In genomic region chr12:109987615-109988014, GRCh38 we compare ENCODE assay signal across 23 cellular contexts. TPM values are rescaled to one million over a fixed set of nuclear protein-coding genes. Genes with fewer than 3 reads are reported as not detected.
A peak's percentile ranks its signal among the peaks of the same experiment; 100 is the strongest.
DNase-seq lines count a peak whose midpoint lies in the region; ATAC-seq and TF ChIP-seq lines count a peak whose summit lies in the region.
"Had no signal": no experiment of that assay in that cellular context is flagged by ENCODE, and none has a peak within 500 bp of the region (broad histone marks: within the 10 kb centered on the region; RNA-seq: fewer than 3 reads in every experiment).

No MANE protein-coding gene starts in this region.

- intact Hi-C loops in Right ventricle myocardium inferior (cut with DNase I) = no loop called here
- intact Hi-C loops in activated T-helper 2 cell treated with anti-CD3 and anti-CD28 coated beads, Interferon-gamma antibody, Interleukin-2, Interleukin-4, amounts not matched to agents 10 μg/mL and 5 μg/mL and 100 μg/mL, durations not matched to agents 14 hours and 24 hours and 36 hours (cut with micrococcal nuclease) = loop anchor here (1.0 kb wide), 2 partner anchors 9 to 68 kb away; partner anchors contain the start of gene GIT2

- no peak overlapping the region for H3K4me3 ChIP-seq in right atrium auricular region
- H3K4me3 ChIP-seq: adrenal gland, breast epithelium, colonic mucosa, HAP-1, Peyer's patch, tibial nerve had no signal

- peaks cover 5% of the 10 kb centered on the region for H3K27me3 Mint-ChIP-seq in HFFc6 (ENCODE audit: insufficient read depth)
- no peaks in the 10 kb centered on the region for H3K27me3 Mint-ChIP-seq in activated T-helper 2 cell treated with anti-CD3 and anti-CD28 coated beads, Interferon-gamma antibody, Interleukin-2, Interleukin-4, amounts not matched to agents 10 μg/mL and 5 μg/mL and 100 μg/mL, durations not matched to agents 14 hours and 24 hours and 36 hours (ENCODE audit: low read depth)
- H3K27me3 Mint-ChIP-seq: CD8-positive, alpha-beta memory T cell; stimulated activated memory B cell treated with anti-CD40 and anti-IgM and Interleukin-4, amounts not matched to agents 10 μg/mL and 1 μg/mL and 100 μg/mL, for 72 hours had no signal

- no peaks in the 10 kb centered on the region for H3K9me3 ChIP-seq in right atrium auricular region
- H3K9me3 ChIP-seq: adrenal gland, breast epithelium, colonic mucosa, HAP-1, Peyer's patch, tibial nerve had no signal

- peaks cover 36% of the 10 kb centered on the region for H3K4me1 Mint-ChIP-seq in HFFc6 (ENCODE audit: low read depth)
- H3K4me1 Mint-ChIP-seq in activated T-helper 2 cell treated with anti-CD3 and anti-CD28 coated beads, Interferon-gamma antibody, Interleukin-2, Interleukin-4, amounts not matched to agents 10 μg/mL and 5 μg/mL and 100 μg/mL, durations not matched to agents 14 hours and 24 hours and 36 hours (ENCODE audit: low read depth) = peaks cover 38% of the 10 kb centered on the region
- H3K4me1 Mint-ChIP-seq: endodermal cell had no signal

- no peak for TF ChIP-seq CTCF in right atrium auricular region (IDR thresholded peaks at IDR 0.05)
- no peak for TF ChIP-seq CTCF in HFFc6 (IDR thresholded peaks at IDR 0.05)

- peaks cover 0 to 10% of the 10 kb centered on the region in 2 donors for H3K4me1 ChIP-seq in right atrium auricular region
- H3K4me1 ChIP-seq: breast epithelium, colonic mucosa had no signal

- peaks cover 21% of the 10 kb centered on the region for H3K36me3 Mint-ChIP-seq in HFFc6 (ENCODE audit: low read depth)
- peaks cover 73% of the 10 kb centered on the region for H3K36me3 Mint-ChIP-seq in activated T-helper 2 cell treated with anti-CD3 and anti-CD28 coated beads, Interferon-gamma antibody, Interleukin-2, Interleukin-4, amounts not matched to agents 10 μg/mL and 5 μg/mL and 100 μg/mL, durations not matched to agents 14 hours and 24 hours and 36 hours (ENCODE audit: low read depth)

- peak; percentile 28 for DNase-seq in right atrium auricular region (ENCODE audit: low spot score)
- no peak for DNase-seq in Right ventricle myocardium inferior (ENCODE audit: missing footprints)
- DNase-seq in HFFc6 = peak; percentile 94
- DNase-seq in activated T-helper 2 cell treated with anti-CD3 and anti-CD28 coated beads, Interferon-gamma antibody, Interleukin-2, Interleukin-4, amounts not matched to agents 10 μg/mL and 5 μg/mL and 100 μg/mL, durations not matched to agents 14 hours and 24 hours and 36 hours (ENCODE audit: low spot score) = no peak
- DNase-seq in stimulated activated naive CD8-positive, alpha-beta T cell treated with anti-CD3 and anti-CD28 coated beads, Interleukin-15, Interleukin-2, amounts not matched to agents 100 U/mL and 50 U/mL, for 24 hours = no peak
- DNase-seq: adrenal gland; CD8-positive, alpha-beta memory T cell; colonic mucosa; endodermal cell; left cardiac atrium; mesenchymal stem cell; NCI-H1092 treated with DMSO at 0.1 percent for 48 hours; NCI-H2081 treated with DMSO at 0.1 percent for 48 hours; NCI-H446 treated with DMSO at 0.1 percent for 48 hours; Peyer's patch; right cardiac atrium had no signal

- H3K36me3 ChIP-seq in right atrium auricular region = peaks cover 69% of the 10 kb centered on the region

- no peak for ATAC-seq in Right ventricle myocardium inferior
- peak; percentile 78 for ATAC-seq in stimulated activated naive CD8-positive, alpha-beta T cell treated with anti-CD3 and anti-CD28 coated beads, Interleukin-15, Interleukin-2, amounts not matched to agents 100 U/mL and 50 U/mL, for 24 hours
- no peak for ATAC-seq in GM19467 (IDR thresholded peaks at IDR 0.05; ENCODE audit: unreplicated experiment)
- no peak for ATAC-seq in GM21529 (IDR thresholded peaks at IDR 0.05; ENCODE audit: unreplicated experiment)
- ATAC-seq: left cardiac atrium; right cardiac atrium; stimulated activated memory B cell treated with anti-CD40 and anti-IgM and Interleukin-4, amounts not matched to agents 10 μg/mL and 1 μg/mL and 100 μg/mL, for 72 hours; WTC11 had no signal

- H3K27me3 ChIP-seq in right atrium auricular region = no peaks in the 10 kb centered on the region
- H3K27me3 ChIP-seq: adrenal gland, breast epithelium, colonic mucosa, Peyer's patch, tibial nerve had no signal

- H3K4me3 Mint-ChIP-seq in HFFc6 = peak overlapping the region; percentile 50; the same call in 1 of the 2 replicates
- H3K4me3 Mint-ChIP-seq in activated T-helper 2 cell treated with anti-CD3 and anti-CD28 coated beads, Interferon-gamma antibody, Interleukin-2, Interleukin-4, amounts not matched to agents 10 μg/mL and 5 μg/mL and 100 μg/mL, durations not matched to agents 14 hours and 24 hours and 36 hours (ENCODE audit: low read depth) = no peak overlapping the region
- H3K4me3 Mint-ChIP-seq: CD8-positive, alpha-beta memory T cell; endodermal cell; stimulated activated memory B cell treated with anti-CD40 and anti-IgM and Interleukin-4, amounts not matched to agents 10 μg/mL and 1 μg/mL and 100 μg/mL, for 72 hours; WTC11 had no signal

- H3K9me3 Mint-ChIP-seq in HFFc6 = no peaks in the 10 kb centered on the region
- H3K9me3 Mint-ChIP-seq in activated T-helper 2 cell treated with anti-CD3 and anti-CD28 coated beads, Interferon-gamma antibody, Interleukin-2, Interleukin-4, amounts not matched to agents 10 μg/mL and 5 μg/mL and 100 μg/mL, durations not matched to agents 14 hours and 24 hours and 36 hours = no peaks in the 10 kb centered on the region
- H3K9me3 Mint-ChIP-seq: CD8-positive, alpha-beta memory T cell; endodermal cell; stimulated activated memory B cell treated with anti-CD40 and anti-IgM and Interleukin-4, amounts not matched to agents 10 μg/mL and 1 μg/mL and 100 μg/mL, for 72 hours had no signal

- no peak overlapping the region for H3K27ac ChIP-seq in right atrium auricular region
- H3K27ac ChIP-seq: adrenal gland, breast epithelium, colonic mucosa, Peyer's patch had no signal

- peak overlapping the region; percentile 90 for H3K27ac Mint-ChIP-seq in HFFc6
- H3K27ac Mint-ChIP-seq in activated T-helper 2 cell treated with anti-CD3 and anti-CD28 coated beads, Interferon-gamma antibody, Interleukin-2, Interleukin-4, amounts not matched to agents 10 μg/mL and 5 μg/mL and 100 μg/mL, durations not matched to agents 14 hours and 24 hours and 36 hours = peak overlapping the region; percentile 79
- H3K27ac Mint-ChIP-seq: endodermal cell; stimulated activated memory B cell treated with anti-CD40 and anti-IgM and Interleukin-4, amounts not matched to agents 10 μg/mL and 1 μg/mL and 100 μg/mL, for 72 hours; WTC11 had no signal

RNA-seq across cellular contexts. Expression of gene GIT2, which starts 8.6 kb away (rescaled TPM):
- 10 to 100 TPM; 24.8 to 26.8 TPM for total RNA-seq in right atrium auricular region
- 47.1 TPM for total RNA-seq in Right ventricle myocardium inferior
- total RNA-seq in HFFc6 (2021; fragmentation: NEBNext Ultra II Directional; extraction: Animal tissue kit (Norgen Biotek cat#: 25700)) = 10 to 100 TPM; 56.9 to 68.8 (median 64.9) TPM
- 71.1 and 72.3 TPM in 2 replicates for total RNA-seq in activated T-helper 2 cell treated with anti-CD3 and anti-CD28 coated beads, Interferon-gamma antibody, Interleukin-2, Interleukin-4, amounts not matched to agents 10 μg/mL and 5 μg/mL and 100 μg/mL, durations not matched to agents 14 hours and 24 hours and 36 hours

RNA-seq across cellular contexts. Expression of gene ANKRD13A, which starts 11.6 kb away (rescaled TPM):
- total RNA-seq in right atrium auricular region (10 to 100 TPM; 26.0 to 31.8 TPM), Right ventricle myocardium inferior (22.9 TPM)
- 100 to 1,000 TPM; 133 to 150 (median 146) TPM for total RNA-seq in HFFc6 (2021; fragmentation: NEBNext Ultra II Directional; extraction: Animal tissue kit (Norgen Biotek cat#: 25700))
- 53.3 and 59.9 TPM in 2 replicates for total RNA-seq in activated T-helper 2 cell treated with anti-CD3 and anti-CD28 coated beads, Interferon-gamma antibody, Interleukin-2, Interleukin-4, amounts not matched to agents 10 μg/mL and 5 μg/mL and 100 μg/mL, durations not matched to agents 14 hours and 24 hours and 36 hours

Comparison
In these comparisons a context has a peak if more than half of its experiments do, and no peak if none do; other contexts are left out.
1. DNase-seq: peak in right atrium auricular region (single experiment) and HFFc6 (single experiment); none in Right ventricle myocardium inferior (single experiment), activated T-helper 2 cell treated with anti-CD3 and anti-CD28 coated beads, Interferon-gamma antibody, Interleukin-2, Interleukin-4, amounts not matched to agents 10 μg/mL and 5 μg/mL and 100 μg/mL, durations not matched to agents 14 hours and 24 hours and 36 hours (single experiment) and stimulated activated naive CD8-positive, alpha-beta T cell treated with anti-CD3 and anti-CD28 coated beads, Interleukin-15, Interleukin-2, amounts not matched to agents 100 U/mL and 50 U/mL, for 24 hours (single experiment).